1 cellular context compared by ENCODE assay signal in genomic region chr15:83069211-83069642, GRCh38.
A peak's percentile ranks its signal among the peaks of the same experiment; 100 is the strongest.
TF ChIP-seq lines count a peak whose summit lies in the region.

No MANE protein-coding gene starts in this region.

TF ChIP-seq in H1, 55 proteins besides CTCF, POLR2A, EP300 and RAD21:
- TF ChIP-seq SP1 (IDR thresholded peaks at IDR 0.05; ENCODE audit: low read depth, low read length) (peak; percentile 89), MAFK (IDR thresholded peaks at IDR 0.05; ENCODE audit: low read depth, low read length) (peak; percentile 12; the same call in 1 of the 2 replicates)
